31 cellular contexts compared by ENCODE assay signal in genomic region chr13:33626407-33626806, GRCh38.
A peak's percentile ranks its signal among the peaks of the same experiment; 100 is the strongest.
DNase-seq lines count a peak whose midpoint lies in the region; TF ChIP-seq lines count a peak whose summit lies in the region.
"Had no signal": no experiment of that assay in that cellular context is flagged by ENCODE, and none has a peak within 500 bp of the region (broad histone marks: within the 10 kb centered on the region; RNA-seq: fewer than 3 reads in every experiment).

No MANE protein-coding gene starts in this region.

- no peak for TF ChIP-seq POLR2A in esophagus muscularis mucosa (IDR thresholded peaks at IDR 0.05; ENCODE audit: low read depth)

- TF ChIP-seq CTCF in HEK293 (tag by site-specific recombination; IDR thresholded peaks at IDR 0.05) (no peak), esophagus muscularis mucosa (IDR thresholded peaks at IDR 0.05) (no peak)

- intact Hi-C loops in esophagus muscularis mucosa (cut with DNase I), result no loop called here

- H3K4me1 ChIP-seq in HEK293 (ENCODE audit: control insufficient read depth, insufficient read depth, low read length) (no peaks in the 10 kb centered on the region), esophagus muscularis mucosa (no peaks in the 10 kb centered on the region)
- H3K4me1 ChIP-seq: A549, BE2C, Caco-2 had no signal

- no peak overlapping the region for H3K4me3 ChIP-seq in HEK293 (ENCODE audit: low read depth, low read length)
- no peak overlapping the region for H3K4me3 ChIP-seq in esophagus muscularis mucosa
- H3K4me3 ChIP-seq: A549; BLaER1; BLaER1 treated with 17β-estradiol and CSF1 and Interleukin-3, amounts not matched to agents 10 nM and 100 nM had no signal

- H3K36me3 ChIP-seq in HEK293 (ENCODE audit: control insufficient read depth in 2 of 2, insufficient read depth in 1 of 2, low read length in 2 of 2) (no peaks in the 10 kb centered on the region), esophagus muscularis mucosa (no peaks in the 10 kb centered on the region)
- H3K36me3 ChIP-seq: BE2C; BLaER1; BLaER1 treated with 17β-estradiol and CSF1 and Interleukin-3, amounts not matched to agents 10 nM and 100 nM had no signal

- no peaks in the 10 kb centered on the region for H3K9me3 ChIP-seq in HEK293 (ENCODE audit: control insufficient read depth, insufficient read depth, low read depth, low read length)
- no peaks in the 10 kb centered on the region for H3K9me3 ChIP-seq in esophagus muscularis mucosa
- H3K9me3 ChIP-seq: A549; BE2C; BLaER1; BLaER1 treated with 17β-estradiol and CSF1 and Interleukin-3, amounts not matched to agents 10 nM and 100 nM; Caco-2 had no signal

- POLR2A ChIA-PET in HEK293 (lab: Yijun Ruan, JAX), result no interaction called here

- no peaks in the 10 kb centered on the region for H3K27me3 ChIP-seq in esophagus muscularis mucosa
- H3K27me3 ChIP-seq: BE2C; BLaER1; BLaER1 treated with 17β-estradiol and CSF1 and Interleukin-3, amounts not matched to agents 10 nM and 100 nM had no signal

- peak; percentile 56 for DNase-seq in NCI-H82 (lab: John Stamatoyannopoulos, UW)
- DNase-seq in NCI-H82 treated with DMSO at 0.1 percent for 48 hours (lab: John Stamatoyannopoulos, UW; ENCODE audit: unreplicated experiment), result no peak
- DNase-seq in esophagus muscularis mucosa (ENCODE audit: extremely low spot score), result peak; percentile 17
- no peak for DNase-seq in hypothalamus (lab: John Stamatoyannopoulos, UW)
- DNase-seq in GM19240 (ENCODE audit: insufficient read length, low spot score), result no peak
- DNase-seq: 8988T; ACHN; AML-193; BE2C; C1 segment of cervical spinal cord; Caco-2; Calu3; CD4-positive, alpha-beta memory T cell; CD4-positive, alpha-beta T cell; CD4-positive, CD25-positive, alpha-beta regulatory T cell; CD8-positive, alpha-beta memory T cell; CD8-positive, alpha-beta T cell; COR-L47; DMS 273 treated with DMSO at 0.1 percent for 48 hours; DMS153; DMS53; DMS79; DMS79 treated with DMSO at 0.1 percent for 48 hours; DND-41; EL had no signal

- H3K27ac ChIP-seq in HEK293 (ENCODE audit: extremely low read depth, low read depth, low read length) (no peak overlapping the region), esophagus muscularis mucosa (replicated peaks in 1 of 4) (no peak overlapping the region)
- H3K27ac ChIP-seq: 22Rv1; A549; BLaER1; BLaER1 treated with 17β-estradiol and CSF1 and Interleukin-3, amounts not matched to agents 10 nM and 100 nM; C4-2B had no signal

- no peak for TF ChIP-seq EP300 in esophagus muscularis mucosa (IDR thresholded peaks at IDR 0.05)

- CTCF ChIA-PET in HEK293 (lab: Yijun Ruan, JAX), result no interaction called here

TF ChIP-seq in HEK293, 187 proteins besides CTCF, POLR2A, EP300 and RAD21:
- TF ChIP-seq PRDM1 (tag by site-specific recombination; IDR thresholded peaks at IDR 0.05) (peak; percentile 92), ZBTB7A (tag by site-specific recombination; IDR thresholded peaks at IDR 0.05; ENCODE audit: low read depth) (no peak)
TF ChIP-seq in HEK293: peak in this region for 1.

Comparison
In these comparisons a context has a peak if more than half of its experiments do, and no peak if none do; other contexts are left out.
1. DNase-seq: peak in NCI-H82 (single experiment) and esophagus muscularis mucosa (single experiment); none in NCI-H82 treated with DMSO at 0.1 percent for 48 hours (single experiment), hypothalamus (0 of 51) and GM19240 (single experiment).